In genomic region chr19:2675892-2676291, GRCh38 we compare ENCODE assay signal across 12 cellular contexts. TPM values are rescaled to one million over a fixed set of nuclear protein-coding genes. Genes with fewer than 3 reads are reported as not detected.
"Had no signal": no experiment of that assay in that cellular context is flagged by ENCODE, and none has a peak within 500 bp of the region (broad histone marks: within the 10 kb centered on the region; RNA-seq: fewer than 3 reads in every experiment).

No MANE protein-coding gene starts in this region.

- H3K27ac Mint-ChIP-seq: activated naive CD8-positive, alpha-beta T cell treated with anti-CD3 and anti-CD28 coated beads, Interleukin-2, amount 10 ng/mL, durations not matched to agents 7 days and 5 days; activated T-helper 1 cell treated with anti-CD3 and anti-CD28 coated beads, Interleukin-12 subunit alpha, Interleukin-12 subunit beta, Interleukin-2, Interleukin-4 antibody, amounts not matched to agents 30 ng/mL and 10 ng/mL and 1 ng/mL, durations not matched to agents 14 hours and 24 hours and 36 hours; T-helper 2 cell treated with Interferon-gamma antibody and Interleukin-4, amounts not matched to agents 5 μg/mL and 100 μg/mL, for 36 hours; type B pancreatic cell had no signal

- DNase-seq: activated CD4-positive, alpha-beta T cell treated with anti-CD3 and anti-CD28 coated beads, Interleukin-2, amount 50 U/mL, for 1 hour; activated naive CD4-positive, alpha-beta T cell; activated naive CD8-positive, alpha-beta T cell treated with anti-CD3 and anti-CD28 coated beads, Interleukin-2, amount 10 ng/mL, durations not matched to agents 7 days and 5 days; brain microvascular endothelial cell; dermis blood vessel endothelial cell; kidney glomerular epithelial cell; stimulated activated CD4-positive, alpha-beta T cell treated with anti-CD3 and anti-CD28 coated beads, Interleukin-1b, Interleukin-23, amount 100 ng/mL, for 48 hours; SW 1271 had no signal

- H3K4me1 Mint-ChIP-seq: activated naive CD8-positive, alpha-beta T cell treated with anti-CD3 and anti-CD28 coated beads, Interleukin-2, amount 10 ng/mL, durations not matched to agents 7 days and 5 days had no signal

- H3K36me3 ChIP-seq: brain microvascular endothelial cell had no signal

- H3K36me3 Mint-ChIP-seq: activated naive CD8-positive, alpha-beta T cell treated with anti-CD3 and anti-CD28 coated beads, Interleukin-2, amount 10 ng/mL, durations not matched to agents 7 days and 5 days had no signal

- H3K9me3 Mint-ChIP-seq: T-helper 2 cell treated with Interferon-gamma antibody and Interleukin-4, amounts not matched to agents 5 μg/mL and 100 μg/mL, for 36 hours; type B pancreatic cell had no signal

- H3K4me3 Mint-ChIP-seq: activated naive CD8-positive, alpha-beta T cell treated with anti-CD3 and anti-CD28 coated beads, Interleukin-2, amount 10 ng/mL, durations not matched to agents 7 days and 5 days; activated T-helper 1 cell treated with anti-CD3 and anti-CD28 coated beads, Interleukin-12 subunit alpha, Interleukin-12 subunit beta, Interleukin-2, Interleukin-4 antibody, amounts not matched to agents 30 ng/mL and 10 ng/mL and 1 ng/mL, durations not matched to agents 14 hours and 24 hours and 36 hours; T-helper 2 cell treated with Interferon-gamma antibody and Interleukin-4, amounts not matched to agents 5 μg/mL and 100 μg/mL, for 36 hours; type B pancreatic cell had no signal

- H3K27ac ChIP-seq: brain microvascular endothelial cell, epithelial cell of prostate had no signal

- H3K27me3 Mint-ChIP-seq: activated naive CD8-positive, alpha-beta T cell treated with anti-CD3 and anti-CD28 coated beads, Interleukin-2, amount 10 ng/mL, durations not matched to agents 7 days and 5 days had no signal

RNA-seq across cellular contexts. Expression of gene DIRAS1, which starts 45.3 kb away (rescaled TPM):
- total RNA-seq: activated naive CD8-positive, alpha-beta T cell treated with anti-CD3 and anti-CD28 coated beads, Interleukin-2, amount 10 ng/mL, durations not matched to agents 7 days and 5 days; activated T-helper 1 cell treated with anti-CD3 and anti-CD28 coated beads, Interleukin-12 subunit alpha, Interleukin-12 subunit beta, Interleukin-2, Interleukin-4 antibody, amounts not matched to agents 30 ng/mL and 10 ng/mL and 1 ng/mL, durations not matched to agents 14 hours and 24 hours and 36 hours had no signal
